In genomic region chr17:60079401-60079861, GRCh38 we compare ENCODE assay signal across 8 cellular contexts. TPM values are rescaled to one million over a fixed set of nuclear protein-coding genes. Genes with fewer than 3 reads are reported as not detected.
DNase-seq lines count a peak whose midpoint lies in the region; ATAC-seq and TF ChIP-seq lines count a peak whose summit lies in the region.

No MANE protein-coding gene starts in this region.

- H3K27ac ChIP-seq in C4-2B (peak overlapping the region; percentile 88), HUES6 (ENCODE audit: low read depth, low read length) (no peak overlapping the region)

- DNase-seq in activated naive CD4-positive, alpha-beta T cell treated with anti-CD3 and anti-CD28 coated beads, Interleukin-2, amount 50 U/mL, for 72 hours (ENCODE audit: low spot score in 2 of 2), result no peak
- DNase-seq in NCI-H748 (lab: John Stamatoyannopoulos, UW; ENCODE audit: unreplicated experiment), result no peak

- H3K4me1 ChIP-seq in HUES6 (ENCODE audit: control insufficient read depth, insufficient read depth, low read length), result peaks cover 12% of the 10 kb centered on the region

- no peaks in the 10 kb centered on the region for H3K27me3 Mint-ChIP-seq in stimulated activated memory B cell treated with anti-CD40 and anti-IgM and Interleukin-4, amounts not matched to agents 10 μg/mL and 1 μg/mL and 100 μg/mL, for 72 hours

- peak overlapping the region; percentile 29 for H3K9ac ChIP-seq in HUES6 (ENCODE audit: low read length)

- H3K4me3 ChIP-seq in HUES6 (ENCODE audit: low read depth, low read length), result peak overlapping the region; percentile 99
- H3K4me3 ChIP-seq in iPS-11a (ENCODE audit: low read depth, low read length), result peak overlapping the region; percentile 20

- H3K9me3 ChIP-seq in HUES6 (ENCODE audit: control insufficient read depth, insufficient read depth, low read depth, low read length), result no peaks in the 10 kb centered on the region

- H3K4me3 Mint-ChIP-seq in stimulated activated memory B cell treated with anti-CD40 and anti-IgM and Interleukin-4, amounts not matched to agents 10 μg/mL and 1 μg/mL and 100 μg/mL, for 72 hours, result peak overlapping the region; percentile 83

- no peak for TF ChIP-seq CTCF in C4-2B (conservative IDR thresholded peaks at IDR 0.05)

- H3K36me3 Mint-ChIP-seq in activated naive CD4-positive, alpha-beta T cell treated with anti-CD3 and anti-CD28 coated beads, Interleukin-2, amount 50 U/mL, for 72 hours, result peaks cover 8 to 12% of the 10 kb centered on the region in 2 donors
- peaks cover 17% of the 10 kb centered on the region for H3K36me3 Mint-ChIP-seq in stimulated activated memory B cell treated with anti-CD40 and anti-IgM and Interleukin-4, amounts not matched to agents 10 μg/mL and 1 μg/mL and 100 μg/mL, for 72 hours

- ATAC-seq in activated naive CD4-positive, alpha-beta T cell treated with anti-CD3 and anti-CD28 coated beads, Interleukin-2, amount 50 U/mL, for 72 hours, result no peak
- no peak for ATAC-seq in stimulated activated memory B cell treated with anti-CD40 and anti-IgM and Interleukin-4, amounts not matched to agents 10 μg/mL and 1 μg/mL and 100 μg/mL, for 72 hours
- ATAC-seq in HG02642 (IDR thresholded peaks at IDR 0.05; ENCODE audit: poor library complexity, unreplicated experiment) (no peak), GM19351 (IDR thresholded peaks at IDR 0.05; ENCODE audit: unreplicated experiment) (no peak)

- peaks cover 36% of the 10 kb centered on the region for H3K4me1 Mint-ChIP-seq in stimulated activated memory B cell treated with anti-CD40 and anti-IgM and Interleukin-4, amounts not matched to agents 10 μg/mL and 1 μg/mL and 100 μg/mL, for 72 hours

- H3K36me3 ChIP-seq in HUES6 (ENCODE audit: control insufficient read depth, insufficient read depth, low read length), result peaks cover 19% of the 10 kb centered on the region

- peak overlapping the region; percentile 19 to 85 for H3K27ac Mint-ChIP-seq in activated naive CD4-positive, alpha-beta T cell treated with anti-CD3 and anti-CD28 coated beads, Interleukin-2, amount 50 U/mL, for 72 hours
- peak overlapping the region; percentile 85 for H3K27ac Mint-ChIP-seq in stimulated activated memory B cell treated with anti-CD40 and anti-IgM and Interleukin-4, amounts not matched to agents 10 μg/mL and 1 μg/mL and 100 μg/mL, for 72 hours

- H3K27me3 ChIP-seq in HUES6 (ENCODE audit: control insufficient read depth, insufficient read depth, low read length), result no peaks in the 10 kb centered on the region

- H3K9me3 Mint-ChIP-seq in activated naive CD4-positive, alpha-beta T cell treated with anti-CD3 and anti-CD28 coated beads, Interleukin-2, amount 50 U/mL, for 72 hours, result no peaks in the 10 kb centered on the region
- H3K9me3 Mint-ChIP-seq in stimulated activated memory B cell treated with anti-CD40 and anti-IgM and Interleukin-4, amounts not matched to agents 10 μg/mL and 1 μg/mL and 100 μg/mL, for 72 hours, result no peaks in the 10 kb centered on the region

RNA-seq across cellular contexts. Expression of gene HEATR6, which starts 0.7 kb away (rescaled TPM):
- total RNA-seq in activated naive CD4-positive, alpha-beta T cell treated with anti-CD3 and anti-CD28 coated beads, Interleukin-2, amount 50 U/mL, for 72 hours, result 10 to 100 TPM; 33.4 to 33.9 TPM
